ENCODE assay signal across 8 cellular contexts in the genomic region with DNA sequence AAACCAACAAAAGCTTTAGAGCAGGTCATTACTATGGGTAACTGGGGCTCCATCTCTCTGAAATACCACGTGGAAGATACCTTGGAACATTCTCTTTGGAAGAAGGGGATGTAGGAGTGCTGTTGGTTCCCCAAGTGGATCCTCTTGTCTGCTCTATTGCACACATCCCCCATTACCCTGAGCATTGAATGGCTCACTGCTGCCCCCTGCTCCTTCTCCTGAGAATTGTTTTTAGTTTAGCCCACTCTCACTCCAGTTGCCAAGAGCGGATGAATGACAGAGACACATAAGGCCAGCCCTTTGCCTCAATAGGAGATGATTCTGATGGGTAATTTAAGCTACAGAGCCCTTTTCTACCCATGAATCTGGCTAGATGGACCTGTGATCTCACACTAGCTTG.
DNase-seq lines count a peak whose midpoint lies in the region; ATAC-seq and TF ChIP-seq lines count a peak whose summit lies in the region.

No MANE protein-coding gene starts in this region.

- H3K27ac Mint-ChIP-seq in activated T-cell treated with anti-CD3 and anti-CD28 coated beads, Interleukin-2, amount 50 U/mL, for 72 hours, result no peak overlapping the region

- H3K4me1 ChIP-seq in A673 (ENCODE audit: insufficient read depth, low read length, poor library complexity, severe bottlenecking), result no peaks in the 10 kb centered on the region
- no peaks in the 10 kb centered on the region for H3K4me1 ChIP-seq in OCI-LY7 (ENCODE audit: insufficient read depth, low read length, poor library complexity, severe bottlenecking)
- H3K4me1 ChIP-seq in spleen, result no peaks in the 10 kb centered on the region

- H3K4me3 ChIP-seq in A673 (ENCODE audit: low read depth, low read length, poor library complexity, severe bottlenecking) (no peak overlapping the region), OCI-LY7 (ENCODE audit: low read depth, low read length, poor library complexity, severe bottlenecking) (no peak overlapping the region), spleen (no peak overlapping the region)

- peak; percentile 56 for TF ChIP-seq CTCF in A673 (conservative IDR thresholded peaks at IDR 0.05; ENCODE audit: low read depth, low read length)
- TF ChIP-seq CTCF in OCI-LY7 (conservative IDR thresholded peaks at IDR 0.05; ENCODE audit: low read length), result peak; percentile 84
- TF ChIP-seq CTCF in spleen (IDR thresholded peaks at IDR 0.05 in 8 of 11, conservative IDR thresholded peaks at IDR 0.05 in 3 of 11), result peak; percentile 40 to 85 (median 67)

- H3K9me3 ChIP-seq in A673 (ENCODE audit: low read depth, low read length, poor library complexity, severe bottlenecking), result no peaks in the 10 kb centered on the region
- H3K9me3 ChIP-seq in OCI-LY7 (ENCODE audit: low read length), result no peaks in the 10 kb centered on the region
- peaks cover 0 to 9% (median 3%) of the 10 kb centered on the region in 8 donors for H3K9me3 ChIP-seq in spleen

- no peak overlapping the region for H2AFZ ChIP-seq in OCI-LY7 (ENCODE audit: low read length)

- H3K79me2 ChIP-seq in OCI-LY7 (ENCODE audit: insufficient read depth, low read depth, low read length), result no peaks in the 10 kb centered on the region

- POLR2A ChIA-PET in A673 (lab: Charles Lee; ENCODE audit: low non-redundant PET), result no interaction called here
- POLR2A ChIA-PET in OCI-LY7 (lab: Charles Lee), result interaction anchor here (0.6 to 0.9 kb wide), 4 partner anchors 210 to 850 kb away, joined by 3 to 4 read pairs (median 3); no protein-coding TSS in a partner anchor

- H3K4me3 Mint-ChIP-seq in activated T-cell treated with anti-CD3 and anti-CD28 coated beads, Interleukin-2, amount 50 U/mL, for 72 hours, result no peak overlapping the region

- H3K4me2 ChIP-seq in OCI-LY7 (ENCODE audit: low read length), result no peak overlapping the region

- no peaks in the 10 kb centered on the region for H3K27me3 Mint-ChIP-seq in activated T-cell treated with anti-CD3 and anti-CD28 coated beads, Interleukin-2, amount 50 U/mL, for 72 hours (ENCODE audit: low read depth)

- peaks cover 4 to 9% of the 10 kb centered on the region in 2 donors for H3K9me3 Mint-ChIP-seq in activated T-cell treated with anti-CD3 and anti-CD28 coated beads, Interleukin-2, amount 50 U/mL, for 72 hours

- no peak for TF ChIP-seq POLR2A in spleen (IDR thresholded peaks at IDR 0.05)

- H3K27me3 ChIP-seq in A673 (replicated peaks; ENCODE audit: insufficient read depth, low read depth, low read length, poor library complexity), result no peaks in the 10 kb centered on the region
- no peaks in the 10 kb centered on the region for H3K27me3 ChIP-seq in spleen (replicated peaks in 1 of 7)

- DNase-seq in A673 (ENCODE audit: low spot score) (peak; percentile 38), OCI-LY7 (ENCODE audit: low spot score) (peak; percentile 54), glomerular endothelial cell (ENCODE audit: extremely low read depth, low read depth, low spot score) (peak; percentile 37), spleen (no peak), NCI-H2029 (lab: John Stamatoyannopoulos, UW) (no peak)
- peak; percentile 42 to 66 for DNase-seq in activated T-cell treated with anti-CD3 and anti-CD28 coated beads, Interleukin-2, amount 50 U/mL, for 72 hours

- ATAC-seq in GM18502 (IDR thresholded peaks at IDR 0.05; ENCODE audit: poor library complexity, unreplicated experiment) (peak; percentile 95), HG03045 (IDR thresholded peaks at IDR 0.05; ENCODE audit: unreplicated experiment) (peak; percentile 88)
- peak; percentile 63 to 64 for ATAC-seq in activated T-cell treated with anti-CD3 and anti-CD28 coated beads, Interleukin-2, amount 50 U/mL, for 72 hours (replicated peaks in 1 of 2)

- peaks cover 6% of the 10 kb centered on the region for H3K4me1 Mint-ChIP-seq in activated T-cell treated with anti-CD3 and anti-CD28 coated beads, Interleukin-2, amount 50 U/mL, for 72 hours (ENCODE audit: low read depth)

- CTCF ChIA-PET in A673 (lab: Charles Lee), result no interaction called here
- CTCF ChIA-PET in OCI-LY7 (lab: Charles Lee; ENCODE audit: unreplicated experiment), result interaction anchor here (1.3 kb wide), 1 partner anchor 405 kb away, joined by 3 read pairs; no protein-coding TSS in a partner anchor

- H3K9me2 ChIP-seq in OCI-LY7 (ENCODE audit: insufficient read depth, low read length), result no peaks in the 10 kb centered on the region

- no peak overlapping the region for H3K27ac ChIP-seq in A673 (ENCODE audit: low read depth, low read length, poor library complexity, severe bottlenecking)
- no peak overlapping the region for H3K27ac ChIP-seq in OCI-LY7 (ENCODE audit: low read depth, low read length, poor library complexity, severe bottlenecking)
- H3K27ac ChIP-seq in spleen, result no peak overlapping the region

- no peaks in the 10 kb centered on the region for H4K20me1 ChIP-seq in OCI-LY7 (ENCODE audit: insufficient read depth, low read length)

- H3K36me3 ChIP-seq in A673 (ENCODE audit: insufficient read depth, low read length, poor library complexity, severe bottlenecking) (no peaks in the 10 kb centered on the region), OCI-LY7 (ENCODE audit: insufficient read depth, low read length) (no peaks in the 10 kb centered on the region), spleen (no peaks in the 10 kb centered on the region)

- WGBS in spleen, 5 donors, result 29 to 37% (median 35%) methylated on average over 2 of the region's 2 CpGs

- intact Hi-C loops in A673 (cut with micrococcal nuclease; ENCODE audit: unreplicated experiment), result loop anchor here (2.0 kb wide), 1 partner anchor 405 kb away; no protein-coding TSS in a partner anchor
- intact Hi-C loops in OCI-LY7 (cut with micrococcal nuclease; ENCODE audit: unreplicated experiment), result loop anchor here (1.0 to 2.0 kb wide), 3 partner anchors 195 to 675 kb away; no protein-coding TSS in a partner anchor
- intact Hi-C loops in spleen (cut with DNase I; ENCODE audit: low total_unique reads), result loop anchor here (5.0 kb wide), 1 partner anchor 408 kb away; no protein-coding TSS in a partner anchor

- BruUV-seq in A673 (replicated peaks; lab: Mats Ljungman, UMichigan) (no TSS peak), OCI-LY7 (replicated peaks; lab: Mats Ljungman, UMichigan) (no TSS peak)

- H3K36me3 Mint-ChIP-seq in activated T-cell treated with anti-CD3 and anti-CD28 coated beads, Interleukin-2, amount 50 U/mL, for 72 hours (ENCODE audit: insufficient read depth in 2 of 2), result peaks cover 2 to 13% of the 10 kb centered on the region in 2 donors

Comparison
In these comparisons a context has a peak if more than half of its experiments do, and no peak if none do; other contexts are left out.
1. DNase-seq: peak in A673 (single experiment), OCI-LY7 (single experiment), activated T-cell treated with anti-CD3 and anti-CD28 coated beads, Interleukin-2, amount 50 U/mL, for 72 hours (2 of 2) and glomerular endothelial cell (single experiment); none in spleen (single experiment) and NCI-H2029 (single experiment).
2. Peak in every context shown above with its lines, with median percentiles within 50 percentile points of each other: CTCF ChIP-seq and ATAC-seq.